ENCODE assay signal across 14 cellular contexts in genomic region chr6:82416346-82416745, GRCh38. TPM values are rescaled to one million over a fixed set of nuclear protein-coding genes. Genes with fewer than 3 reads are reported as not detected.
DNase-seq lines count a peak whose midpoint lies in the region; ATAC-seq and TF ChIP-seq lines count a peak whose summit lies in the region.
"Had no signal": no experiment of that assay in that cellular context is flagged by ENCODE, and none has a peak within 500 bp of the region (broad histone marks: within the 10 kb centered on the region; RNA-seq: fewer than 3 reads in every experiment).

No MANE protein-coding gene starts in this region.

- H3K4me3 ChIP-seq in GM23338 (no peak overlapping the region), RWPE2 (ENCODE audit: severe bottlenecking) (no peak overlapping the region), thyroid gland (replicated peaks in 1 of 3) (no peak overlapping the region), dorsolateral prefrontal cortex (no peak overlapping the region)
- H3K4me3 ChIP-seq: A549 had no signal

- ATAC-seq in GM23338 (no peak), RWPE2 (ENCODE audit: low read depth) (no peak)
- ATAC-seq: A549; CD8-positive, alpha-beta T cell had no signal

- no peaks in the 10 kb centered on the region for H3K36me3 Mint-ChIP-seq in GM23338 (ENCODE audit: low read depth)
- H3K36me3 Mint-ChIP-seq: CD14-positive monocyte; CD8-positive, alpha-beta T cell had no signal

- no peaks in the 10 kb centered on the region for H3K27me3 ChIP-seq in GM23338 (ENCODE audit: insufficient read depth)
- no peaks in the 10 kb centered on the region for H3K27me3 ChIP-seq in RWPE2 (ENCODE audit: insufficient read depth, poor library complexity, severe bottlenecking)
- no peaks in the 10 kb centered on the region for H3K27me3 ChIP-seq in thyroid gland
- H3K27me3 ChIP-seq in dorsolateral prefrontal cortex = no peaks in the 10 kb centered on the region

- no peak overlapping the region for H3K4me2 ChIP-seq in GM23338
- H3K4me2 ChIP-seq: A549 had no signal

- no peaks in the 10 kb centered on the region for H3K4me1 ChIP-seq in GM23338 (ENCODE audit: insufficient read depth)
- peaks cover 8% of the 10 kb centered on the region for H3K4me1 ChIP-seq in RWPE2 (ENCODE audit: insufficient read depth, poor library complexity, severe bottlenecking)
- H3K4me1 ChIP-seq in thyroid gland = peaks cover 11 to 13% of the 10 kb centered on the region in 2 donors

- intact Hi-C loops in thyroid gland (cut with DNase I) = no loop called here
- intact Hi-C loops in dorsolateral prefrontal cortex (cut with DNase I) = no loop called here

- H3K9me2 ChIP-seq in GM23338 (ENCODE audit: insufficient read depth) = no peaks in the 10 kb centered on the region; the same call in 1 of the 2 replicates

- no peaks in the 10 kb centered on the region for H3K79me2 ChIP-seq in GM23338 (replicated peaks; ENCODE audit: insufficient read depth)

- H3K36me3 ChIP-seq in GM23338 (ENCODE audit: insufficient read depth) = no peaks in the 10 kb centered on the region
- H3K36me3 ChIP-seq in RWPE2 (ENCODE audit: low read depth) = peaks cover 6% of the 10 kb centered on the region; the same call in 1 of the 2 replicates
- H3K36me3 ChIP-seq in thyroid gland = no peaks in the 10 kb centered on the region

- H4K20me1 ChIP-seq in GM23338 (replicated peaks; ENCODE audit: insufficient read depth) = no peaks in the 10 kb centered on the region

- peak overlapping the region; percentile 7; the same call in 1 of the 2 replicates for H3K27ac Mint-ChIP-seq in GM23338
- H3K27ac Mint-ChIP-seq: CD14-positive monocyte; CD8-positive, alpha-beta T cell had no signal

- peaks cover 5% of the 10 kb centered on the region for H3K27me3 Mint-ChIP-seq in GM23338 (ENCODE audit: insufficient read depth, low read depth, poor library complexity)

- no peaks in the 10 kb centered on the region for H3K9me3 Mint-ChIP-seq in GM23338
- H3K9me3 Mint-ChIP-seq: CD8-positive, alpha-beta T cell had no signal

- TF ChIP-seq POLR2A in thyroid gland (IDR thresholded peaks at IDR 0.05) = no peak

- peaks cover 4% of the 10 kb centered on the region; the same call in 1 of the 3 replicates for H3K4me1 Mint-ChIP-seq in GM23338
- H3K4me1 Mint-ChIP-seq: CD14-positive monocyte had no signal

- DNase-seq in GM23338 (ENCODE audit: low spot score) (no peak), KBM-7 (peak; percentile 7), RWPE2 (ENCODE audit: low spot score) (no peak), thyroid gland (no peak), NCI-H526 (lab: John Stamatoyannopoulos, UW) (no peak), dorsolateral prefrontal cortex (no peak)
- DNase-seq: CD8-positive, alpha-beta T cell; COR-L47; DND-41; GDM1; HCEC 1CT; IMR-90 had no signal

- no peak overlapping the region for H3K27ac ChIP-seq in GM23338 (ENCODE audit: low read depth)
- peak overlapping the region; percentile 32 for H3K27ac ChIP-seq in RWPE2 (ENCODE audit: poor library complexity, severe bottlenecking)
- peak overlapping the region; percentile 12 to 61 (median 20) for H3K27ac ChIP-seq in thyroid gland
- H3K27ac ChIP-seq in dorsolateral prefrontal cortex = no peak overlapping the region

- no peak overlapping the region for H3K4me3 Mint-ChIP-seq in GM23338
- H3K4me3 Mint-ChIP-seq: CD14-positive monocyte; CD8-positive, alpha-beta T cell had no signal

- TF ChIP-seq CTCF in GM23338 (conservative IDR thresholded peaks at IDR 0.05; ENCODE audit: low read depth in 2 of 2) = no peak
- TF ChIP-seq CTCF in RWPE2 (IDR thresholded peaks at IDR 0.05; ENCODE audit: poor library complexity, severe bottlenecking) = no peak
- no peak for TF ChIP-seq CTCF in thyroid gland (IDR thresholded peaks at IDR 0.05)
- TF ChIP-seq CTCF in dorsolateral prefrontal cortex (IDR thresholded peaks at IDR 0.05 in 54 of 56, conservative IDR thresholded peaks at IDR 0.05 in 2 of 56; ENCODE audit: low read depth in 1 of 56, partially characterized antibody in 56 of 56) = no peak

- 59 to 61% methylated on average over 2 of the region's 2 CpGs for WGBS in thyroid gland, 2 donors

- H3K9me3 ChIP-seq in RWPE2 (ENCODE audit: severe bottlenecking) (no peaks in the 10 kb centered on the region), thyroid gland (no peaks in the 10 kb centered on the region)
- H3K9me3 ChIP-seq: A549 had no signal

- H2AFZ ChIP-seq in GM23338 = no peak overlapping the region

- no peaks in the 10 kb centered on the region for H3F3A ChIP-seq in GM23338 (replicated peaks; ENCODE audit: low read depth)

- in situ Hi-C loops in KBM-7 (cut with MboI; ENCODE audit: low pct_unique_long_range_greater_than_20kb, low sequenced_read_pairs) = no loop called here

TF ChIP-seq in GM23338, 12 proteins besides CTCF, POLR2A, EP300 and RAD21 (continues in another document):
- TF ChIP-seq NANOG (IDR thresholded peaks at IDR 0.05; ENCODE audit: borderline replicate concordance) (no peak), EZH2phosphoT487 (IDR thresholded peaks at IDR 0.05; ENCODE audit: unreplicated experiment) (no peak), CREB1 (CRISPR knock-in tag; IDR thresholded peaks at IDR 0.05; ENCODE audit: low read depth) (no peak), JUNB (IDR thresholded peaks at IDR 0.05; ENCODE audit: unreplicated experiment) (no peak), POLR2AphosphoS5 (IDR thresholded peaks at IDR 0.05; ENCODE audit: low read depth) (no peak), EZH2 (IDR thresholded peaks at IDR 0.05; ENCODE audit: low read depth, unreplicated experiment) (no peak), REST (IDR thresholded peaks at IDR 0.05; ENCODE audit: unreplicated experiment) (no peak)

RNA-seq across cellular contexts. Expression of gene TPBG, which starts 52.7 kb away (rescaled TPM):
- 26.7 and 33.0 TPM in 2 replicates for total RNA-seq in GM23338 (2014; rRNA removed; shearing (Covaris generic))
- 20.6 and 22.1 TPM in 2 replicates for polyA plus RNA-seq in GM23338 (2016; fragmentation: Nextera tagmentation; extraction: Ambion mirVana)
- total RNA-seq in thyroid gland (10 to 100 TPM; 28.0 to 39.2 (median 32.6) TPM), dorsolateral prefrontal cortex (10 to 100 TPM in 86 of 120 experiments, 1 to 10 TPM in 34; 3.1 to 34.2 (median 12.0) TPM)

Comparison
In these comparisons a context has a peak if more than half of its experiments do, and no peak if none do; other contexts are left out.
1. H3K27ac ChIP-seq: peak in RWPE2 (single experiment) and thyroid gland (3 of 3); none in GM23338 (single experiment) and dorsolateral prefrontal cortex (0 of 59).